Comparison of ENCODE assay signal across 1 cellular context in genomic region chr7:5594616-5595544, GRCh38.
A peak's percentile ranks its signal among the peaks of the same experiment; 100 is the strongest.
TF ChIP-seq lines count a peak whose summit lies in the region.

No MANE protein-coding gene starts in this region.

TF ChIP-seq in HEK293, 187 proteins besides CTCF, POLR2A, EP300 and RAD21 (continued from another document):
- TF ChIP-seq, protein P1, sequence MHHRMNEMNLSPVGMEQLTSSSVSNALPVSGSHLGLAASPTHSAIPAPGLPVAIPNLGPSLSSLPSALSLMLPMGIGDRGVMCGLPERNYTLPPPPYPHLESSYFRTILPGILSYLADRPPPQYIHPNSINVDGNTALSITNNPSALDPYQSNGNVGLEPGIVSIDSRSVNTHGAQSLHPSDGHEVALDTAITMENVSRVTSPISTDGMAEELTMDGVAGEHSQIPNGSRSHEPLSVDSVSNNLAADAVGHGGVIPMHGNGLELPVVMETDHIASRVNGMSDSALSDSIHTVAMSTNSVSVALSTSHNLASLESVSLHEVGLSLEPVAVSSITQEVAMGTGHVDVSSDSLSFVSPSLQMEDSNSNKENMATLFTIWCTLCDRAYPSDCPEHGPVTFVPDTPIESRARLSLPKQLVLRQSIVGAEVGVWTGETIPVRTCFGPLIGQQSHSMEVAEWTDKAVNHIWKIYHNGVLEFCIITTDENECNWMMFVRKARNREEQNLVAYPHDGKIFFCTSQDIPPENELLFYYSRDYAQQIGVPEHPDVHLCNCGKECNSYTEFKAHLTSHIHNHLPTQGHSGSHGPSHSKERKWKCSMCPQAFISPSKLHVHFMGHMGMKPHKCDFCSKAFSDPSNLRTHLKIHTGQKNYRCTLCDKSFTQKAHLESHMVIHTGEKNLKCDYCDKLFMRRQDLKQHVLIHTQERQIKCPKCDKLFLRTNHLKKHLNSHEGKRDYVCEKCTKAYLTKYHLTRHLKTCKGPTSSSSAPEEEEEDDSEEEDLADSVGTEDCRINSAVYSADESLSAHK (tag by site-specific recombination; IDR thresholded peaks at IDR 0.05), result no peak
- TF ChIP-seq IKZF3 (tag by site-specific recombination; IDR thresholded peaks at IDR 0.05) (peak; percentile 9; the same call in 1 of the 2 replicates), ZNF626 (tag by site-specific recombination; IDR thresholded peaks at IDR 0.05) (no peak), ZBTB8A (tag by site-specific recombination; IDR thresholded peaks at IDR 0.05) (no peak), ZNF558 (tag by site-specific recombination; IDR thresholded peaks at IDR 0.05) (no peak), ZNF16 (tag by site-specific recombination; IDR thresholded peaks at IDR 0.05; ENCODE audit: low read depth) (no peak), HOXA7 (CRISPR knock-in tag; IDR thresholded peaks at IDR 0.05; ENCODE audit: borderline replicate concordance) (no peak), ZNF692 (tag by site-specific recombination; IDR thresholded peaks at IDR 0.05) (no peak), ZNF366 (tag by site-specific recombination; conservative IDR thresholded peaks at IDR 0.05) (peak; percentile 31), ZNF341 (tag by site-specific recombination; IDR thresholded peaks at IDR 0.05; ENCODE audit: low read depth) (peak; percentile 86), ZNF394 (tag by site-specific recombination; IDR thresholded peaks at IDR 0.05; ENCODE audit: borderline replicate concordance) (peak; percentile 38; the same call in 1 of the 2 replicates), PRDM1 (tag by site-specific recombination; IDR thresholded peaks at IDR 0.05) (peak; percentile 66), ZBTB10 (tag by site-specific recombination; IDR thresholded peaks at IDR 0.05) (0 out of 2 replicates have a peak, but pooled peaks have one; percentile 11), ZBTB6 (tag by site-specific recombination; IDR thresholded peaks at IDR 0.05) (no peak), ZNF560 (tag by site-specific recombination; IDR thresholded peaks at IDR 0.05; ENCODE audit: borderline replicate concordance) (no peak), BCL11A (tag by site-specific recombination; IDR thresholded peaks at IDR 0.05; ENCODE audit: low read depth) (no peak), ZNF670 (tag by site-specific recombination; IDR thresholded peaks at IDR 0.05; ENCODE audit: low read depth) (no peak), ZNF701 (tag by site-specific recombination; IDR thresholded peaks at IDR 0.05) (no peak), ZNF501 (tag by site-specific recombination; IDR thresholded peaks at IDR 0.05) (no peak), ZSCAN23 (tag by site-specific recombination; IDR thresholded peaks at IDR 0.05) (no peak), ZNF791 (tag by site-specific recombination; IDR thresholded peaks at IDR 0.05) (no peak), ZNF423 (tag by site-specific recombination; IDR thresholded peaks at IDR 0.05) (peak; percentile 57), SP2 (tag by site-specific recombination; IDR thresholded peaks at IDR 0.05) (no peak), GLIS2 (tag by site-specific recombination; IDR thresholded peaks at IDR 0.05) (peak; percentile 52), ZNF292 (tag by site-specific recombination; IDR thresholded peaks at IDR 0.05; ENCODE audit: borderline replicate concordance, low read depth) (no peak), ZNF747 (tag by site-specific recombination; IDR thresholded peaks at IDR 0.05) (no peak), KLF8 (tag by site-specific recombination; IDR thresholded peaks at IDR 0.05) (no peak), ZNF398 (tag by site-specific recombination; IDR thresholded peaks at IDR 0.05) (peak; percentile 86), ZNF404 (tag by site-specific recombination; IDR thresholded peaks at IDR 0.05) (no peak), HOXD13 (CRISPR knock-in tag; IDR thresholded peaks at IDR 0.05; ENCODE audit: borderline replicate concordance) (no peak), GLIS1 (tag by site-specific recombination; IDR thresholded peaks at IDR 0.05) (peak; percentile 95)
- TF ChIP-seq, protein P2, sequence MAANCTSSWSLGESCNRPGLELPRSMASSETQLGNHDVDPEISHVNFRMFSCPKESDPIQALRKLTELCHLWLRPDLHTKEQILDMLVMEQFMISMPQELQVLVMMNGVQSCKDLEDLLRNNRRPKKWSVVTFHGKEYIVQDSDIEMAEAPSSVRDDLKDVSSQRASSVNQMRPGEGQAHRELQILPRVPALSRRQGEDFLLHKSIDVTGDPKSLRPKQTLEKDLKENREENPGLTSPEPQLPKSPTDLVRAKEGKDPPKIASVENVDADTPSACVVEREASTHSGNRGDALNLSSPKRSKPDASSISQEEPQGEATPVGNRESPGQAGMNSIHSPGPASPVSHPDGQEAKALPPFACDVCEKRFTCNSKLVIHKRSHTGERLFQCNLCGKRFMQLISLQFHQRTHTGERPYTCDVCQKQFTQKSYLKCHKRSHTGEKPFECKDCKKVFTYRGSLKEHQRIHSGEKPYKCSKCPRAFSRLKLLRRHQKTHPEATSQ (tag by site-specific recombination; IDR thresholded peaks at IDR 0.05), result no peak
- TF ChIP-seq, protein P3, sequence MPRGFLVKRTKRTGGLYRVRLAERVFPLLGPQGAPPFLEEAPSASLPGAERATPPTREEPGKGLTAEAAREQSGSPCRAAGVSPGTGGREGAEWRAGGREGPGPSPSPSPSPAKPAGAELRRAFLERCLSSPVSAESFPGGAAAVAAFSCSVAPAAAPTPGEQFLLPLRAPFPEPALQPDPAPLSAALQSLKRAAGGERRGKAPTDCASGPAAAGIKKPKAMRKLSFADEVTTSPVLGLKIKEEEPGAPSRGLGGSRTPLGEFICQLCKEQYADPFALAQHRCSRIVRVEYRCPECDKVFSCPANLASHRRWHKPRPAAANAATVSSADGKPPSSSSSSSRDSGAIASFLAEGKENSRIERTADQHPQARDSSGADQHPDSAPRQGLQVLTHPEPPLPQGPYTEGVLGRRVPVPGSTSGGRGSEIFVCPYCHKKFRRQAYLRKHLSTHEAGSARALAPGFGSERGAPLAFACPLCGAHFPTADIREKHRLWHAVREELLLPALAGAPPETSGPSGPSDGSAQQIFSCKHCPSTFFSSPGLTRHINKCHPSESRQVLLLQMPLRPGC (tag by site-specific recombination; IDR thresholded peaks at IDR 0.05), result no peak
